ENCODE assay signal across 19 cellular contexts in the genomic region with DNA sequence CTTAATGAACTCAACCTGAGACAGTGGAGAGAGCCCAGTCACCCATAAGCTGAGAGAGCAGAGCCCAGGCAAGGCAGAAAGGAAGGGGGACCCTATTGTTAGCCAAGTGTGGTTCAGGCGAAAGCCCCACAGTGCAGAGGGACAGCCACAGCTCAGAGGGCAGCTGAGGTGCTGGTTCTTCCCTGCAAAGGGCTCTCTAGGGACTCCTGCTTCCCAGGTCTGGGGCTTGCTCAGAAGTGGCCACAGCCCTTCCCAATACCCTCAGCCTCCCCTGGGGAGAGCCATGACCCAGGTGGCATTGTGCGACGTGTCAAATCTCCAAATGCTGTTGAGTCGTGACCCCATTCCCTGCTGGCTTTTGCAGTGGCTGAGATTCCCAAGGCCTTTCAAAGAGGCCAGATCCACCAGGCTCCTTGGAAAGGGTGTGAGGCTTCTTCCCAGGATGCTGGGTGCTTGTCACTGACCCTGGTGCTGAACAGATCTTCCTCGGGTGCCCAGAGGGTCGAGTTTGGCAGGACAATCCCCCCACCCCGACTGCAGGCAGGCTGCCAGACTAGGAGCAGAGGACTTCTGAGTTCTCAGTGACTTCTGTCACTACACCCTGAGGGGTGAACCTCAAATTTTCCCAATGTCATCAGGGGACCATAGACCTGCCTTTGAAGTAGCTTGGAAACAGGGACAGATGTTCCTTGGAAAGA. TPM values are rescaled to one million over a fixed set of nuclear protein-coding genes. Genes with fewer than 3 reads are reported as not detected.
"Had no signal": no experiment of that assay in that cellular context is flagged by ENCODE, and none has a peak within 500 bp of the region (broad histone marks: within the 10 kb centered on the region; RNA-seq: fewer than 3 reads in every experiment).

No MANE protein-coding gene starts in this region.

- H3K4me1 ChIP-seq: foreskin keratinocyte, prostate gland had no signal

- ATAC-seq: foreskin keratinocyte had no signal

- H3K27me3 Mint-ChIP-seq: stimulated activated naive CD8-positive, alpha-beta T cell treated with anti-CD3 and anti-CD28 coated beads, Interleukin-15, Interleukin-2, amounts not matched to agents 100 ng/mL and 50 ng/mL, for 24 hours had no signal

- H3K4me1 Mint-ChIP-seq: immature natural killer cell, nephron had no signal

- H3K9me3 Mint-ChIP-seq: activated T-helper 1 cell treated with anti-CD3 and anti-CD28 coated beads, Interleukin-12 subunit alpha, Interleukin-12 subunit beta, Interleukin-2, Interleukin-4 antibody, amounts not matched to agents 30 ng/mL and 10 ng/mL and 1 ng/mL, durations not matched to agents 14 hours and 24 hours and 36 hours; immature natural killer cell; nephron; stimulated activated naive CD8-positive, alpha-beta T cell treated with anti-CD3 and anti-CD28 coated beads, Interleukin-15, Interleukin-2, amounts not matched to agents 100 ng/mL and 50 ng/mL, for 24 hours had no signal

- H3K27ac Mint-ChIP-seq: activated T-helper 1 cell treated with anti-CD3 and anti-CD28 coated beads, Interleukin-12 subunit alpha, Interleukin-12 subunit beta, Interleukin-2, Interleukin-4 antibody, amounts not matched to agents 30 ng/mL and 10 ng/mL and 1 ng/mL, durations not matched to agents 14 hours and 24 hours and 36 hours; immature natural killer cell; nephron; stimulated activated naive CD8-positive, alpha-beta T cell treated with anti-CD3 and anti-CD28 coated beads, Interleukin-15, Interleukin-2, amounts not matched to agents 100 ng/mL and 50 ng/mL, for 24 hours had no signal

- H3K27ac ChIP-seq: foreskin keratinocyte, prostate gland, skin epidermis, suprapubic skin had no signal

- H3K36me3 ChIP-seq: prostate gland, suprapubic skin had no signal

- DNase-seq: activated CD4-positive, alpha-beta T cell treated with anti-CD3 and anti-CD28 coated beads, Interleukin-2, amount 50 U/mL, for 1 hour; cortex of kidney; effector CD8-positive, alpha-beta T cell; foreskin keratinocyte; glutamatergic neuron; immature natural killer cell; mesendoderm; occipital lobe; right cardiac atrium; stimulated activated CD4-positive, alpha-beta T cell treated with anti-CD3 and anti-CD28 coated beads, Interleukin-15, amount 100 ng/mL, for 24 hours; stimulated activated CD4-positive, alpha-beta T cell treated with anti-CD3 and anti-CD28 coated beads, Interleukin-4, amount 100 ng/mL, for 1 hour; trophoblast cell had no signal

- H3K9me3 ChIP-seq: prostate gland, suprapubic skin had no signal

- H3K4me3 ChIP-seq: prostate gland, skin epidermis, suprapubic skin had no signal

- H3K4me3 Mint-ChIP-seq: activated T-helper 1 cell treated with anti-CD3 and anti-CD28 coated beads, Interleukin-12 subunit alpha, Interleukin-12 subunit beta, Interleukin-2, Interleukin-4 antibody, amounts not matched to agents 30 ng/mL and 10 ng/mL and 1 ng/mL, durations not matched to agents 14 hours and 24 hours and 36 hours; immature natural killer cell; nephron; stimulated activated naive CD8-positive, alpha-beta T cell treated with anti-CD3 and anti-CD28 coated beads, Interleukin-15, Interleukin-2, amounts not matched to agents 100 ng/mL and 50 ng/mL, for 24 hours had no signal

- H3K27me3 ChIP-seq: suprapubic skin had no signal

- H3K36me3 Mint-ChIP-seq: immature natural killer cell had no signal

RNA-seq across cellular contexts. Expression of a gene that starts 2.5 kb away (rescaled TPM):
- total RNA-seq: foreskin keratinocyte, occipital lobe, prostate gland, right cardiac atrium had no signal
- polyA plus RNA-seq: aorta, foreskin keratinocyte, immature natural killer cell, right cardiac atrium had no signal

RNA-seq across cellular contexts. Expression of a gene that starts 29.8 kb away (rescaled TPM):
- total RNA-seq: activated T-helper 1 cell treated with anti-CD3 and anti-CD28 coated beads, Interleukin-12 subunit alpha, Interleukin-12 subunit beta, Interleukin-2, Interleukin-4 antibody, amounts not matched to agents 30 ng/mL and 10 ng/mL and 1 ng/mL, durations not matched to agents 14 hours and 24 hours and 36 hours had no signal
- polyA plus RNA-seq: immature natural killer cell had no signal

RNA-seq across cellular contexts. Expression of a gene that starts 43.5 kb away (rescaled TPM):
- total RNA-seq: foreskin keratinocyte, occipital lobe had no signal
- polyA plus RNA-seq: foreskin keratinocyte, immature natural killer cell, right cardiac atrium had no signal
